In genomic region chr16:17817943-17818342, GRCh38 we compare ENCODE assay signal across 3 cellular contexts.
TF ChIP-seq lines count a peak whose summit lies in the region.

No MANE protein-coding gene starts in this region.

TF ChIP-seq in GM23338, 12 proteins besides CTCF, POLR2A, EP300 and RAD21 (continues in another document):
- TF ChIP-seq ETS1 (IDR thresholded peaks at IDR 0.05) (no peak), REST (IDR thresholded peaks at IDR 0.05; ENCODE audit: unreplicated experiment) (no peak), ZNF114 (CRISPR knock-in tag; IDR thresholded peaks at IDR 0.05) (no peak), CREB1 (CRISPR knock-in tag; IDR thresholded peaks at IDR 0.05; ENCODE audit: low read depth) (no peak), STAT1 (IDR thresholded peaks at IDR 0.05; ENCODE audit: unreplicated experiment) (no peak), NANOG (IDR thresholded peaks at IDR 0.05; ENCODE audit: borderline replicate concordance) (no peak; the same call in 1 of the 2 replicates), ZNF331 (CRISPR knock-in tag; IDR thresholded peaks at IDR 0.05; ENCODE audit: low read depth) (no peak), POLR2AphosphoS5 (IDR thresholded peaks at IDR 0.05; ENCODE audit: low read depth) (no peak)

TF ChIP-seq in H1, 55 proteins besides CTCF, POLR2A, EP300 and RAD21:
- TF ChIP-seq SUZ12 (IDR thresholded peaks at IDR 0.05; ENCODE audit: low read length): no peak
- TF ChIP-seq TEAD4 (IDR thresholded peaks at IDR 0.05; ENCODE audit: low read depth, low read length): peak; percentile 64; the same call in 1 of the 2 replicates
- TF ChIP-seq SRF (IDR thresholded peaks at IDR 0.05; ENCODE audit: low read depth, low read length): no peak

TF ChIP-seq in HepG2, 621 proteins besides CTCF, POLR2A, EP300 and RAD21:
- TF ChIP-seq ZGPAT (CRISPR knock-in tag; IDR thresholded peaks at IDR 0.05) (no peak), RAD51 (IDR thresholded peaks at IDR 0.05; ENCODE audit: borderline replicate concordance) (no peak), TP53 (CRISPR knock-in tag; conservative IDR thresholded peaks at IDR 0.05) (no peak), ZNF556 (CRISPR knock-in tag; IDR thresholded peaks at IDR 0.05; ENCODE audit: borderline replicate concordance) (no peak), ZNF12 (CRISPR knock-in tag; IDR thresholded peaks at IDR 0.05) (no peak), ZFP41 (CRISPR knock-in tag; IDR thresholded peaks at IDR 0.05; ENCODE audit: borderline replicate concordance) (no peak), ZXDC (CRISPR knock-in tag; IDR thresholded peaks at IDR 0.05) (no peak), KLF12 (CRISPR knock-in tag; IDR thresholded peaks at IDR 0.05; ENCODE audit: borderline replicate concordance) (no peak), ZNF597 (CRISPR knock-in tag; IDR thresholded peaks at IDR 0.05) (no peak), THAP8 (CRISPR knock-in tag; IDR thresholded peaks at IDR 0.05; ENCODE audit: borderline replicate concordance) (no peak), ARNT (IDR thresholded peaks at IDR 0.05) (no peak), ZNF3 (CRISPR knock-in tag; IDR thresholded peaks at IDR 0.05) (no peak), ZNF24 (IDR thresholded peaks at IDR 0.05) (no peak)
